ENCODE assay signal across 17 cellular contexts in the genomic region with DNA sequence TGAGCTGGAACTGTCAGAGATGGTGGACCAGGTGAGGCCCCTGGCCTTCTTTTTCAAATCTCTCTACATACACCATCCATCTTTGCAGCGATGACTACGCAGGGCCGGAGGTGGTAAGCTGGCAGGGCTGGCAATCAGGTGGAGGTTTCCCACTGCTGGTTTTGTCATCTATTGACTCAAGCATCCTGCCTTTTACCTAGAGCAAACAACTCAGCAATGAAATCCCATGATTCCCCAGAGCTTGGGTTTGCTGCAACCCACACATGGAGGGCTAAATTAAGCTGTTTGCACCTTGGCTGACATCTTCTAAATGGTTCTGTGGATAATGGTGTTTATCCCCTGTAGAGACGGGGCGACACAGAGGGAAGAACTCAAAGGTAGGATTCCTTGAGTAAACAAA.
DNase-seq lines count a peak whose midpoint lies in the region; ATAC-seq and TF ChIP-seq lines count a peak whose summit lies in the region.
"Had no signal": no experiment of that assay in that cellular context is flagged by ENCODE, and none has a peak within 500 bp of the region (broad histone marks: within the 10 kb centered on the region; RNA-seq: fewer than 3 reads in every experiment).

No MANE protein-coding gene starts in this region.

- H3K9me3 ChIP-seq in RWPE2 (ENCODE audit: severe bottlenecking), result no peaks in the 10 kb centered on the region
- H3K9me3 ChIP-seq in aorta (ENCODE audit: control insufficient read depth, low read length), result peaks cover 2% of the 10 kb centered on the region
- H3K9me3 ChIP-seq: gastroesophageal sphincter had no signal

- H3K36me3 ChIP-seq in RWPE2 (ENCODE audit: low read depth), result no peaks in the 10 kb centered on the region
- no peaks in the 10 kb centered on the region for H3K36me3 ChIP-seq in aorta (ENCODE audit: control insufficient read depth in 1 of 2, insufficient read depth in 2 of 2, low read length in 1 of 2)
- H3K36me3 ChIP-seq: gastroesophageal sphincter had no signal

- intact Hi-C loops in aorta (cut with DNase I), result no loop called here
- intact Hi-C loops in natural killer cell (cut with micrococcal nuclease), result no loop called here

- TF ChIP-seq CTCF in RWPE2 (IDR thresholded peaks at IDR 0.05; ENCODE audit: poor library complexity, severe bottlenecking) (no peak), osteocyte (IDR thresholded peaks at IDR 0.05) (no peak), natural killer cell (IDR thresholded peaks at IDR 0.05) (no peak)

- no peaks in the 10 kb centered on the region for H3K36me3 Mint-ChIP-seq in osteocyte (ENCODE audit: unreplicated experiment)
- H3K36me3 Mint-ChIP-seq in natural killer cell, result no peaks in the 10 kb centered on the region

- 95 to 96% methylated on average over 5 of the region's 5 CpGs for WGBS in aorta, 2 donors

- 0 out of 3 replicates have a peak, but pooled peaks have one; percentile 30 for ATAC-seq in RWPE2 (ENCODE audit: low read depth)
- ATAC-seq in aorta (ENCODE audit: low FRiP score), result no peak
- ATAC-seq in HG03378 (IDR thresholded peaks at IDR 0.05; ENCODE audit: unreplicated experiment), result no peak
- no peak for ATAC-seq in HG03520 (IDR thresholded peaks at IDR 0.05; ENCODE audit: unreplicated experiment)
- no peak for ATAC-seq in natural killer cell
- ATAC-seq: esophagus mucosa had no signal

- no peaks in the 10 kb centered on the region for H3K4me1 ChIP-seq in RWPE2 (ENCODE audit: insufficient read depth, poor library complexity, severe bottlenecking)
- H3K4me1 ChIP-seq in aorta (ENCODE audit: control insufficient read depth in 1 of 2, insufficient read depth in 2 of 2, low read length in 2 of 2), result no peaks in the 10 kb centered on the region

- H3K27me3 ChIP-seq in RWPE2 (ENCODE audit: insufficient read depth, poor library complexity, severe bottlenecking) (no peaks in the 10 kb centered on the region), aorta (ENCODE audit: control insufficient read depth in 1 of 2, insufficient read depth in 2 of 2, low read length in 1 of 2) (no peaks in the 10 kb centered on the region)
- H3K27me3 ChIP-seq: dorsolateral prefrontal cortex, gastroesophageal sphincter had no signal

- H3K27ac Mint-ChIP-seq in osteocyte (ENCODE audit: unreplicated experiment), result no peak overlapping the region
- no peak overlapping the region for H3K27ac Mint-ChIP-seq in natural killer cell

- H3K9me3 Mint-ChIP-seq in osteocyte (ENCODE audit: unreplicated experiment), result peaks cover 4% of the 10 kb centered on the region
- no peaks in the 10 kb centered on the region for H3K9me3 Mint-ChIP-seq in natural killer cell

- H3K4me3 ChIP-seq in RWPE2 (ENCODE audit: severe bottlenecking), result no peak overlapping the region
- H3K4me3 ChIP-seq in aorta (ENCODE audit: low read length in 2 of 2), result no peak overlapping the region
- H3K4me3 ChIP-seq: dorsolateral prefrontal cortex, gastroesophageal sphincter had no signal

- no peaks in the 10 kb centered on the region for H3K4me1 Mint-ChIP-seq in osteocyte (ENCODE audit: unreplicated experiment)
- no peaks in the 10 kb centered on the region for H3K4me1 Mint-ChIP-seq in natural killer cell

- no peak overlapping the region for H3K27ac ChIP-seq in RWPE2 (ENCODE audit: poor library complexity, severe bottlenecking)
- no peak overlapping the region for H3K27ac ChIP-seq in aorta (ENCODE audit: low read depth in 1 of 2, low read length in 2 of 2)
- H3K27ac ChIP-seq: dorsolateral prefrontal cortex had no signal

- peak; percentile 50 for DNase-seq in DMS153 treated with DMSO at 0.1 percent for 48 hours (lab: John Stamatoyannopoulos, UW; ENCODE audit: unreplicated experiment)
- DNase-seq in NCI-H2029 (lab: John Stamatoyannopoulos, UW), result peak; percentile 63
- no peak for DNase-seq in RWPE2 (ENCODE audit: low spot score)
- DNase-seq in osteocyte (ENCODE audit: extremely low spot score, unreplicated experiment), result peak; percentile 38
- DNase-seq in aorta, result no peak
- DNase-seq in natural killer cell, result no peak
- DNase-seq: activated CD4-positive, alpha-beta T cell treated with anti-CD3 and anti-CD28 coated beads, Interleukin-2, amount 50 U/mL, for 4 hours; activated gamma-delta T cell treated with Interleukin-2 at 50 U/mL for 16 hours; DND-41; KBM-7; NCI-H446 treated with DMSO at 0.1 percent for 48 hours; T-helper 1 cell had no signal

- H3K4me3 Mint-ChIP-seq in osteocyte (ENCODE audit: unreplicated experiment), result no peak overlapping the region
- H3K4me3 Mint-ChIP-seq in natural killer cell, result no peak overlapping the region

- H3K27me3 Mint-ChIP-seq in osteocyte (ENCODE audit: unreplicated experiment) (no peaks in the 10 kb centered on the region), natural killer cell (ENCODE audit: low read depth in 2 of 2) (peaks cover 6 to 7% of the 10 kb centered on the region in 2 donors)

Comparison
In these comparisons a context has a peak if more than half of its experiments do, and no peak if none do; other contexts are left out.
1. DNase-seq: peak in DMS153 treated with DMSO at 0.1 percent for 48 hours (single experiment), NCI-H2029 (single experiment) and osteocyte (single experiment); none in RWPE2 (single experiment), aorta (0 of 2) and natural killer cell (single experiment).